ENCODE assay signal across 8 cellular contexts in the genomic region with DNA sequence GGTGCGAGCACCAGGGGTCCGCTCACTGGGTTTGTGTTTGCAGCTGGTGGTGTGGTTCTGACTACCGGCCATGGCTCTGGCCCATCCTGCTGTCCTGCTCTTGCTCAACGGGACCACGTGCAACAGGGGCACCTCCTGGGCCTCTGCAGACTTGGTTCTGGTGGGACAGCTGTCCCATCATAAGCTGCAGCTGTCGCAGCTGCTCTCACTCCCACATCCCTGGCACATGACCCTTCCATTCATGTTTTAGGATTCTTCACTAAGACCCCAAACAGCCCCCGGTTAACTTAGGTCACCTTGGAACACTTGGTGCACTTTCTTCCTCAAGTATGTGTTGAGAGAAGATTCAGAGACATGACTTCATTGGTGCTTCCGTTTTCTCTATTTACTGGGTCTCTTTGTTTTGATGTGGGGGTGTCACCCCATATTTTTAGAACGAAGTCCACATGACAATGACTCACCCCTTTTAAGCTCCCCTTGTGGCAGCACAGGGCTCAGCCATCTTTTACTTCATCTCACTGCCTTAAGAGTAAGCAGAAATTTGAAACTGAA.
DNase-seq lines count a peak whose midpoint lies in the region; ATAC-seq and TF ChIP-seq lines count a peak whose summit lies in the region.

No MANE protein-coding gene starts in this region.

- ATAC-seq in GM19452 (IDR thresholded peaks at IDR 0.05; ENCODE audit: unreplicated experiment), result peak; percentile 62

- DNase-seq in AG10803 (ENCODE audit: low read depth), result peak; percentile 45
- DNase-seq in LHCN-M2 (ENCODE audit: low read depth), result peak; percentile 100
- peak; percentile 43 for DNase-seq in fibroblast of peridontal ligament (ENCODE audit: extremely low read depth)
- no peak for DNase-seq in NCI-H69 (lab: John Stamatoyannopoulos, UW)
- DNase-seq in amniotic stem cell (lab: John Stamatoyannopoulos, UW), result no peak
- DNase-seq in NCI-H774 (lab: John Stamatoyannopoulos, UW), result no peak
- no peak for DNase-seq in stimulated activated CD4-positive, alpha-beta T cell treated with anti-CD3 and anti-CD28 coated beads, Interleukin-15, amount 100 ng/mL, for 24 hours

- TF ChIP-seq CTCF in AG10803 (conservative IDR thresholded peaks at IDR 0.05; ENCODE audit: low read length), result peak; percentile 49

- no peak overlapping the region for H3K4me3 ChIP-seq in AG10803 (ENCODE audit: low read length)

Comparison
In these comparisons a context has a peak if more than half of its experiments do, and no peak if none do; other contexts are left out.
1. DNase-seq: peak in AG10803 (single experiment), LHCN-M2 (single experiment) and fibroblast of peridontal ligament (single experiment); none in NCI-H69 (single experiment), amniotic stem cell (single experiment), NCI-H774 (single experiment) and stimulated activated CD4-positive, alpha-beta T cell treated with anti-CD3 and anti-CD28 coated beads, Interleukin-15, amount 100 ng/mL, for 24 hours (single experiment).